1 cellular context compared by ENCODE assay signal in the genomic region with DNA sequence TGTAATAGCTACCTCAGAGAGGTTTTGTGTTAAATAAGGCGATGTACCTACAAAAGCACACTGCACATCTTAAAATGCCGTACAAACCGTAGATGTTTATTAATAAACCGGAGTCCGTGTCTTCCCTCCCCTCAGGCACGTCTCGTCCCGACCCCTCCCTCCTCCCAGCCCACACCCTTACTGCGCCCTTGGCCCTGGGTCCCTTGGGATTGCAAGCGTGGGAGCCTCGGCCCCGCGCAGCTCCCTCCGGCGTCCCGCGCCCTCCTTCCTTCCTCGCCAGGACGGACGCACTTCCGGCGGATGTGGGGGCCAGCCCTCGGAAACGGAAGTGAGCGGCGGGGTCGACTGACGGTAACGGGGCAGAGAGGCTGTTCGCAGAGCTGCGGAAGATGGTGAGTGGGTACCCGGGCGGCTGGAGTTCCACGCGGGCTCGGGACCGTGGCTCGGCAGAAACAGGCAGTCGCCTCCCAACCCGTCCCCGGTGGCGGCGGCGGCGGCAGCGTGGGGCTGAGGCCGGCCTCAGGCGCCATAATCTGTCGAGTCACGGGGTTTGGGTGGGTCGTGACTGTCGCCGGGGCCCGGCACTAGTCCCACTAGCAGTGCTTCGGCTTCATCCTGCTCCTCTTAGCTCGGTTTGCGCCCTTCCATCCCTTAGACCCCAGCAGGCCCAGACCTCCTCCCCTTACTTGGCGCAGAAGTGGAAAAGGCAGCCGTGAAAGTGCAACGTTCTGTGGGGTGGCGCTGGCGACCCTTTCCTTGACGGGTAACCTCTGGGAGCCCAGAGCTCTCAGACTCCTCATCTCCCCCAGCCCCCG.
TF ChIP-seq lines count a peak whose summit lies in the region.

A gene with protein sequence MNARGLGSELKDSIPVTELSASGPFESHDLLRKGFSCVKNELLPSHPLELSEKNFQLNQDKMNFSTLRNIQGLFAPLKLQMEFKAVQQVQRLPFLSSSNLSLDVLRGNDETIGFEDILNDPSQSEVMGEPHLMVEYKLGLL (plus strand): TSS at position 335 of the 815 bp plus-strand sequence. CDS start 55 bp downstream, at position 390.

TF ChIP-seq in IMR-90, 13 proteins besides CTCF, POLR2A, EP300 and RAD21 (continued from another document):
- TF ChIP-seq NFE2L2 (IDR thresholded peaks at IDR 0.05; ENCODE audit: low read depth, low read length), result peak; percentile 47; the same call in 1 of the 2 replicates
- TF ChIP-seq, protein P1, sequence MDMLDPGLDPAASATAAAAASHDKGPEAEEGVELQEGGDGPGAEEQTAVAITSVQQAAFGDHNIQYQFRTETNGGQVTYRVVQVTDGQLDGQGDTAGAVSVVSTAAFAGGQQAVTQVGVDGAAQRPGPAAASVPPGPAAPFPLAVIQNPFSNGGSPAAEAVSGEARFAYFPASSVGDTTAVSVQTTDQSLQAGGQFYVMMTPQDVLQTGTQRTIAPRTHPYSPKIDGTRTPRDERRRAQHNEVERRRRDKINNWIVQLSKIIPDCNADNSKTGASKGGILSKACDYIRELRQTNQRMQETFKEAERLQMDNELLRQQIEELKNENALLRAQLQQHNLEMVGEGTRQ (IDR thresholded peaks at IDR 0.05; ENCODE audit: low read depth, low read length), result no peak
- TF ChIP-seq MXI1 (IDR thresholded peaks at IDR 0.05; ENCODE audit: borderline replicate concordance, low read depth, low read length), result 0 out of 2 replicates have a peak, but pooled peaks have one; percentile 35
- TF ChIP-seq MAZ (IDR thresholded peaks at IDR 0.05; ENCODE audit: borderline replicate concordance, low read depth, low read length), result peak; percentile 100
- peak; percentile 5 for TF ChIP-seq CHD1 (IDR thresholded peaks at IDR 0.05; ENCODE audit: low read depth, low read length)
- TF ChIP-seq CEBPB (IDR thresholded peaks at IDR 0.05; ENCODE audit: low read depth, low read length), result peak; percentile 53
